In genomic region chr3:71064288-71064975, GRCh38 we compare ENCODE assay signal across 1 cellular context.
TF ChIP-seq lines count a peak whose summit lies in the region.

No MANE protein-coding gene starts in this region.

TF ChIP-seq in HepG2, 621 proteins besides CTCF, POLR2A, EP300 and RAD21 (continued from another document and continues in another):
- TF ChIP-seq HMGA1 (CRISPR knock-in tag; conservative IDR thresholded peaks at IDR 0.05) (no peak), ZNF34 (CRISPR knock-in tag; IDR thresholded peaks at IDR 0.05; ENCODE audit: borderline replicate concordance) (no peak), CCAR2 (optimal IDR thresholded peaks at IDR 0.05; ENCODE audit: low read depth, low read length) (no peak), NR3C1 (CRISPR knock-in tag; IDR thresholded peaks at IDR 0.05) (no peak), TBX2 (CRISPR knock-in tag; IDR thresholded peaks at IDR 0.05; ENCODE audit: borderline replicate concordance) (peak; percentile 27; the same call in 1 of the 2 replicates), KLF12 (CRISPR knock-in tag; IDR thresholded peaks at IDR 0.05; ENCODE audit: borderline replicate concordance) (0 out of 2 replicates have a peak, but pooled peaks have one; percentile 40), DBP (CRISPR knock-in tag; IDR thresholded peaks at IDR 0.05; ENCODE audit: not compliant biosample characterization) (no peak), POGZ (CRISPR knock-in tag; IDR thresholded peaks at IDR 0.05) (no peak), ZNF777 (CRISPR knock-in tag; IDR thresholded peaks at IDR 0.05) (0 out of 2 replicates have a peak, but pooled peaks have one; percentile 23), SUZ12 (IDR thresholded peaks at IDR 0.05; ENCODE audit: low read depth, low read length) (no peak), NR2F1 (CRISPR knock-in tag; IDR thresholded peaks at IDR 0.05) (no peak), LCORL (IDR thresholded peaks at IDR 0.05) (no peak), LCORL (CRISPR knock-in tag; IDR thresholded peaks at IDR 0.05) (0 out of 2 replicates have a peak, but pooled peaks have one; percentile 23), ZNF639 (CRISPR knock-in tag; conservative IDR thresholded peaks at IDR 0.05) (no peak), RFX3 (CRISPR knock-in tag; IDR thresholded peaks at IDR 0.05) (no peak), ZBTB44 (CRISPR knock-in tag; IDR thresholded peaks at IDR 0.05) (no peak), SIN3A (IDR thresholded peaks at IDR 0.05; ENCODE audit: borderline replicate concordance, low read depth, low read length) (peak; percentile 25; the same call in 1 of the 2 replicates), ZNF234 (CRISPR knock-in tag; conservative IDR thresholded peaks at IDR 0.05) (no peak), YY1 (IDR thresholded peaks at IDR 0.05; ENCODE audit: insufficient read depth, insufficient replicate concordance, low read depth, low read length) (peak; percentile 8), ARHGAP35 (CRISPR knock-in tag; IDR thresholded peaks at IDR 0.05; ENCODE audit: borderline replicate concordance) (0 out of 2 replicates have a peak, but pooled peaks have one; percentile 12), TOPORS (CRISPR knock-in tag; IDR thresholded peaks at IDR 0.05) (0 out of 2 replicates have a peak, but pooled peaks have one; percentile 18), STAT6 (CRISPR knock-in tag; IDR thresholded peaks at IDR 0.05; ENCODE audit: borderline replicate concordance) (no peak), PTBP1 (IDR thresholded peaks at IDR 0.05; ENCODE audit: low read depth, low read length, poor library complexity, severe bottlenecking) (no peak), AFF4 (CRISPR knock-in tag; IDR thresholded peaks at IDR 0.05) (0 out of 2 replicates have a peak, but pooled peaks have one; percentile 8), ZNF251 (CRISPR knock-in tag; IDR thresholded peaks at IDR 0.05) (no peak), HIC2 (CRISPR knock-in tag; IDR thresholded peaks at IDR 0.05; ENCODE audit: low read depth) (no peak), PATZ1 (CRISPR knock-in tag; IDR thresholded peaks at IDR 0.05) (peak; percentile 46; the same call in 1 of the 2 replicates), GATA4 (IDR thresholded peaks at IDR 0.05; ENCODE audit: borderline replicate concordance, low read depth) (0 out of 2 replicates have a peak, but pooled peaks have one; percentile 16), SOX6 (IDR thresholded peaks at IDR 0.05) (no peak), SOX6 (CRISPR knock-in tag; IDR thresholded peaks at IDR 0.05) (0 out of 2 replicates have a peak, but pooled peaks have one; percentile 8), MEIS2 (CRISPR knock-in tag; IDR thresholded peaks at IDR 0.05) (no peak), RBM39 (IDR thresholded peaks at IDR 0.05; ENCODE audit: low read depth, low read length, poor library complexity, severe bottlenecking) (no peak), ZBTB1 (CRISPR knock-in tag; IDR thresholded peaks at IDR 0.05; ENCODE audit: borderline replicate concordance) (no peak), PHF8 (CRISPR knock-in tag; IDR thresholded peaks at IDR 0.05) (0 out of 2 replicates have a peak, but pooled peaks have one; percentile 15), KDM5B (CRISPR knock-in tag; IDR thresholded peaks at IDR 0.05; ENCODE audit: borderline replicate concordance) (0 out of 2 replicates have a peak, but pooled peaks have one; percentile 32), FOXA3 (CRISPR knock-in tag; IDR thresholded peaks at IDR 0.05) (no peak), ERF (CRISPR knock-in tag; IDR thresholded peaks at IDR 0.05) (no peak), ISL2 (CRISPR knock-in tag; IDR thresholded peaks at IDR 0.05) (0 out of 2 replicates have a peak, but pooled peaks have one; percentile 2), CHD4 (IDR thresholded peaks at IDR 0.05; ENCODE audit: borderline replicate concordance, low read length) (no peak), KDM2A (CRISPR knock-in tag; IDR thresholded peaks at IDR 0.05; ENCODE audit: borderline replicate concordance, low read depth) (0 out of 2 replicates have a peak, but pooled peaks have one; percentile 28), U2AF1 (optimal IDR thresholded peaks at IDR 0.05; ENCODE audit: low read depth, low read length) (no peak), PAF1 (CRISPR knock-in tag; IDR thresholded peaks at IDR 0.05) (no peak), NCOA5 (CRISPR knock-in tag; IDR thresholded peaks at IDR 0.05) (no peak), HDAC1 (CRISPR knock-in tag; IDR thresholded peaks at IDR 0.05) (0 out of 2 replicates have a peak, but pooled peaks have one; percentile 58), ZBTB10 (CRISPR knock-in tag; IDR thresholded peaks at IDR 0.05; ENCODE audit: borderline replicate concordance) (no peak), ARNT2 (CRISPR knock-in tag; IDR thresholded peaks at IDR 0.05; ENCODE audit: low read depth) (0 out of 2 replicates have a peak, but pooled peaks have one; percentile 9), ZNF616 (CRISPR knock-in tag; IDR thresholded peaks at IDR 0.05; ENCODE audit: low read depth) (no peak), POLR2G (IDR thresholded peaks at IDR 0.05; ENCODE audit: low read depth, low read length) (peak; percentile 65)
